9 cellular contexts compared by ENCODE assay signal in the genomic region with DNA sequence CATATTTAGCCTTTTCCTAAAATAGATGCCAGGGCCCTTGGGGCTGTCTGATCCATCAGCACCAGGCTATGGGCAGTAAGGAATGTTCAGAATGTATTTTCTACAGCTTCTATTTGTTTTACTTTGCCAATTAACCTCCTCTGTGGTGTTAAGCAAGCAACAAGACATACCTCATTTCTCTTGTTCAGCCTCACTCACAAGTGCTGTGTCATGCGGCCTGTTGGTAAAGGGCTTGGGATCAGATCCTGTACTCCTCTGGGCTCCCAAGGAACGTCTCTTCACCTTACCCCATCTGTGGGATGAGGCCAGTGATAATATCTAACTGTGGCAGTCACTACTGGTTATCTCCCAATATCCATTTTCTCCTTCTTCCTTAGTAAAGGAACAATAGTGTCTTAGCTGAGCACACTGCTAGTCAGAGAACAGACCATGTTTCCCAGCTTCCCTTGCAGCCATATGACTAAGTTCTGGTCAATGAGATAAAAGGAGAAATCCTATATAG. TPM values are rescaled to one million over a fixed set of nuclear protein-coding genes. Genes with fewer than 3 reads are reported as not detected.
DNase-seq lines count a peak whose midpoint lies in the region; ATAC-seq and TF ChIP-seq lines count a peak whose summit lies in the region.
"Had no signal": no experiment of that assay in that cellular context is flagged by ENCODE, and none has a peak within 500 bp of the region (broad histone marks: within the 10 kb centered on the region; RNA-seq: fewer than 3 reads in every experiment).

No MANE protein-coding gene starts in this region.

- H3K36me3 ChIP-seq in suprapubic skin = no peaks in the 10 kb centered on the region

- POLR2A ChIA-PET in MCF 10A (lab: Yijun Ruan, JAX) = interaction anchor here (0.6 to 9.4 kb wide), 6 partner anchors 11 to 407 kb away, joined by 3 to 340 read pairs (median 6); a partner anchor contains a TSS

- ATAC-seq in GM18861 (IDR thresholded peaks at IDR 0.05; ENCODE audit: unreplicated experiment) = no peak

- BruUV-seq in MCF 10A (replicated peaks; lab: Mats Ljungman, UMichigan) = no TSS peak

- H3K4me1 ChIP-seq in suprapubic skin = peaks cover 17% of the 10 kb centered on the region

- DNase-seq in HT-29 (ENCODE audit: low spot score) (peak; percentile 56), MCF 10A (ENCODE audit: unreplicated experiment) (peak; percentile 74), hepatic stellate cell (ENCODE audit: low spot score) (peak; percentile 59), suprapubic skin (ENCODE audit: low spot score in 2 of 2) (no peak), HuH-7 (ENCODE audit: low spot score) (no peak), SKM-1 treated with dmso at 0.1 percent for 144 hours (lab: John Stamatoyannopoulos, UW; ENCODE audit: unreplicated experiment) (no peak), NCI-H345 (lab: John Stamatoyannopoulos, UW) (no peak)
- DNase-seq: activated naive CD4-positive, alpha-beta T cell treated with anti-CD3 and anti-CD28 coated beads, Interleukin-2, amount 10 ng/mL, durations not matched to agents 7 days and 5 days had no signal

- H3K27me3 Mint-ChIP-seq in MCF 10A (ENCODE audit: insufficient read depth, unreplicated experiment) = no peaks in the 10 kb centered on the region

- peaks cover 8% of the 10 kb centered on the region for H3K36me3 Mint-ChIP-seq in MCF 10A (ENCODE audit: insufficient read depth, unreplicated experiment)
- H3K36me3 Mint-ChIP-seq: activated naive CD4-positive, alpha-beta T cell treated with anti-CD3 and anti-CD28 coated beads, Interleukin-2, amount 10 ng/mL, durations not matched to agents 7 days and 5 days had no signal

- TF ChIP-seq EP300 in suprapubic skin (IDR thresholded peaks at IDR 0.05) = peak; percentile 27

- H3K4me3 ChIP-seq in suprapubic skin = no peak overlapping the region

- peak overlapping the region; percentile 48 for H3K27ac ChIP-seq in suprapubic skin

- WGBS in suprapubic skin = 84% methylated on average over 2 of the region's 2 CpGs

- peaks cover 32% of the 10 kb centered on the region for H3K4me1 Mint-ChIP-seq in MCF 10A (ENCODE audit: insufficient read depth, unreplicated experiment)

- H3K9me3 ChIP-seq in suprapubic skin = no peaks in the 10 kb centered on the region

- H3K9me3 Mint-ChIP-seq in MCF 10A (ENCODE audit: unreplicated experiment) = no peaks in the 10 kb centered on the region
- H3K9me3 Mint-ChIP-seq: activated naive CD4-positive, alpha-beta T cell treated with anti-CD3 and anti-CD28 coated beads, Interleukin-2, amount 10 ng/mL, durations not matched to agents 7 days and 5 days had no signal

- H3K27ac Mint-ChIP-seq in MCF 10A (ENCODE audit: low read depth, unreplicated experiment) = peak overlapping the region; percentile 97
- H3K27ac Mint-ChIP-seq: activated naive CD4-positive, alpha-beta T cell treated with anti-CD3 and anti-CD28 coated beads, Interleukin-2, amount 10 ng/mL, durations not matched to agents 7 days and 5 days had no signal

- no peak for TF ChIP-seq POLR2A in suprapubic skin (IDR thresholded peaks at IDR 0.05)

- intact Hi-C loops in MCF 10A (cut with micrococcal nuclease) = no loop called here

- no peaks in the 10 kb centered on the region for H3K27me3 ChIP-seq in suprapubic skin

- H3K4me3 Mint-ChIP-seq in MCF 10A (ENCODE audit: unreplicated experiment) = no peak overlapping the region
- H3K4me3 Mint-ChIP-seq: activated naive CD4-positive, alpha-beta T cell treated with anti-CD3 and anti-CD28 coated beads, Interleukin-2, amount 10 ng/mL, durations not matched to agents 7 days and 5 days had no signal

- no peak for TF ChIP-seq CTCF in MCF 10A (IDR thresholded peaks at IDR 0.05; ENCODE audit: unreplicated experiment)
- no peak for TF ChIP-seq CTCF in suprapubic skin (IDR thresholded peaks at IDR 0.05)

- CTCF ChIA-PET in MCF 10A (lab: Yijun Ruan, JAX) = interaction anchor here (0.6 to 3.1 kb wide), 4 partner anchors 15 to 335 kb away, joined by 4 to 10 read pairs (median 4); no protein-coding TSS in a partner anchor

RNA-seq across cellular contexts. Expression of a gene that starts 7.0 kb away (rescaled TPM):
- total RNA-seq in HT-29 (2014; rRNA removed; shearing (Covaris generic)) = 91.7 and 98.4 TPM in 2 replicates
- total RNA-seq in MCF 10A (2022) = 217 and 280 TPM in 2 replicates
- 100 to 1,000 TPM; 186 to 301 (median 258) TPM for total RNA-seq in suprapubic skin

RNA-seq across cellular contexts. Expression of a gene that starts 31.7 kb away (rescaled TPM):
- total RNA-seq in HT-29 (2014; rRNA removed; shearing (Covaris generic)) = 0.81 and 1.4 TPM in 2 replicates
- 3.5 and 3.9 TPM in 2 replicates for total RNA-seq in MCF 10A (2022)
- 1 to 10 TPM in 3 of 4 donors, under 1 TPM in 1; 0.85 to 1.7 (median 1.4) TPM for total RNA-seq in suprapubic skin

Comparison
In these comparisons a context has a peak if more than half of its experiments do, and no peak if none do; other contexts are left out.
1. DNase-seq: peak in HT-29 (single experiment), MCF 10A (single experiment) and hepatic stellate cell (single experiment); none in suprapubic skin (0 of 2), HuH-7 (single experiment), SKM-1 treated with dmso at 0.1 percent for 144 hours (single experiment) and NCI-H345 (single experiment).